In the genomic region with DNA sequence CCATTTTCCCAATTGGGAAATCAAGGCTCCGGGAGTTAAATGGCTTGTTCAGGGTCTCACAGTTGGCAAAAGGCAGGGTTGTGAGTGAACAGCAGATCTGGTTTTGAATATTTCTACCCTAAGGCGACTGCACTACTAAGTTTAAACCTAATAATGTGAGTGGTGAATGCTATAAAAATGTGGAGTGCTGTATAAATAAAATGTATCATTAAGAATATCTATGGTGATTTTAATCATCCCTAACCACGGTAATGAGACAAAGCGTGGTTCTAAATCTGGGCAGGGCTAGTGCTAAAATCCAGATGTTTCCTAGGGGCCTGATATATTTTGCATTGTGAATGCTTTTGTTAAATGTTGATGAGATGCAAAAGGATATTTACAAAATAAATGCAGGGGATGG, we compare ENCODE assay signal across 19 cellular contexts.
"Had no signal": no experiment of that assay in that cellular context is flagged by ENCODE, and none has a peak within 500 bp of the region (broad histone marks: within the 10 kb centered on the region; RNA-seq: fewer than 3 reads in every experiment).

No MANE protein-coding gene starts in this region.

- H3K36me3 Mint-ChIP-seq: activated naive CD8-positive, alpha-beta T cell treated with anti-CD3 and anti-CD28 coated beads, Interleukin-2, amount 10 ng/mL, durations not matched to agents 7 days and 5 days; natural killer cell treated with Interleukin-12 subunit alpha and Interleukin-12 subunit beta and Interleukin-15 and Interleukin-18, amount 100 ng/mL, for 72 hours had no signal

- H3K27ac Mint-ChIP-seq: activated CD4-positive, alpha-beta T cell treated with anti-CD3 and anti-CD28 coated beads, Interleukin-2, amount 10 ng/mL, durations not matched to agents 24 days and 14 days; activated CD8-positive, alpha-beta T cell treated with anti-CD3 and anti-CD28 coated beads, Interleukin-2, amount 10 ng/mL, durations not matched to agents 7 days and 5 days; activated naive CD8-positive, alpha-beta T cell treated with anti-CD3 and anti-CD28 coated beads, Interleukin-2, amount 10 ng/mL, durations not matched to agents 7 days and 5 days; activated T-cell treated with anti-CD3 and anti-CD28 coated beads, Interleukin-2, amount 50 U/mL, for 72 hours; effector memory CD8-positive, alpha-beta T cell; natural killer cell treated with Interleukin-12 subunit alpha and Interleukin-12 subunit beta and Interleukin-15 and Interleukin-18, amount 100 ng/mL, for 72 hours; stimulated activated naive CD8-positive, alpha-beta T cell treated with anti-CD3 and anti-CD28 coated beads, Interleukin-15, Interleukin-2, amounts not matched to agents 100 ng/mL and 50 ng/mL, for 24 hours had no signal

- DNase-seq: activated CD4-positive, alpha-beta T cell treated with anti-CD3 and anti-CD28 coated beads, Interleukin-2, amount 10 ng/mL, durations not matched to agents 24 days and 14 days; activated CD4-positive, CD25-positive, alpha-beta regulatory T cell; activated CD8-positive, alpha-beta memory T cell treated with anti-CD3 and anti-CD28 coated beads, Interleukin-2, amount 50 U/mL, for 4 hours; activated CD8-positive, alpha-beta T cell treated with anti-CD3 and anti-CD28 coated beads, Interleukin-2, amount 10 ng/mL, durations not matched to agents 7 days and 5 days; activated naive CD8-positive, alpha-beta T cell treated with anti-CD3 and anti-CD28 coated beads, Interleukin-2, amount 10 ng/mL, durations not matched to agents 7 days and 5 days; activated T-cell treated with anti-CD3 and anti-CD28 coated beads, Interleukin-2, amount 50 U/mL, for 72 hours; brain microvascular endothelial cell; cerebellar nuclear complex; dermis blood vessel endothelial cell; effector memory CD8-positive, alpha-beta T cell; erythroblast; hypothalamus; kidney; mesenchymal stem cell; psoas muscle; testis had no signal

- H3K4me3 ChIP-seq: psoas muscle, spleen, testis had no signal

- H3K9me3 Mint-ChIP-seq: activated CD4-positive, alpha-beta T cell treated with anti-CD3 and anti-CD28 coated beads, Interleukin-2, amount 10 ng/mL, durations not matched to agents 24 days and 14 days; activated naive CD8-positive, alpha-beta T cell treated with anti-CD3 and anti-CD28 coated beads, Interleukin-2, amount 10 ng/mL, durations not matched to agents 7 days and 5 days; activated T-cell treated with anti-CD3 and anti-CD28 coated beads, Interleukin-2, amount 50 U/mL, for 72 hours; effector memory CD8-positive, alpha-beta T cell; natural killer cell treated with Interleukin-12 subunit alpha and Interleukin-12 subunit beta and Interleukin-15 and Interleukin-18, amount 100 ng/mL, for 72 hours; stimulated activated naive CD8-positive, alpha-beta T cell treated with anti-CD3 and anti-CD28 coated beads, Interleukin-15, Interleukin-2, amounts not matched to agents 100 ng/mL and 50 ng/mL, for 24 hours had no signal

- ATAC-seq: activated CD8-positive, alpha-beta T cell treated with anti-CD3 and anti-CD28 coated beads, Interleukin-2, amount 10 ng/mL, durations not matched to agents 7 days and 5 days; activated T-cell treated with anti-CD3 and anti-CD28 coated beads, Interleukin-2, amount 50 U/mL, for 72 hours; effector memory CD8-positive, alpha-beta T cell; natural killer cell treated with Interleukin-12 subunit alpha and Interleukin-12 subunit beta and Interleukin-15 and Interleukin-18, amount 100 ng/mL, for 72 hours; psoas muscle had no signal

- H3K27me3 ChIP-seq: testis had no signal

- H3K27ac ChIP-seq: brain microvascular endothelial cell, psoas muscle, spleen, testis had no signal

- H3K4me3 Mint-ChIP-seq: activated CD4-positive, alpha-beta T cell treated with anti-CD3 and anti-CD28 coated beads, Interleukin-2, amount 10 ng/mL, durations not matched to agents 24 days and 14 days; activated CD8-positive, alpha-beta T cell treated with anti-CD3 and anti-CD28 coated beads, Interleukin-2, amount 10 ng/mL, durations not matched to agents 7 days and 5 days; activated naive CD8-positive, alpha-beta T cell treated with anti-CD3 and anti-CD28 coated beads, Interleukin-2, amount 10 ng/mL, durations not matched to agents 7 days and 5 days; activated T-cell treated with anti-CD3 and anti-CD28 coated beads, Interleukin-2, amount 50 U/mL, for 72 hours; effector memory CD8-positive, alpha-beta T cell; natural killer cell treated with Interleukin-12 subunit alpha and Interleukin-12 subunit beta and Interleukin-15 and Interleukin-18, amount 100 ng/mL, for 72 hours; stimulated activated naive CD8-positive, alpha-beta T cell treated with anti-CD3 and anti-CD28 coated beads, Interleukin-15, Interleukin-2, amounts not matched to agents 100 ng/mL and 50 ng/mL, for 24 hours had no signal

- H3K9me3 ChIP-seq: psoas muscle, spleen, testis had no signal

- H3K27me3 Mint-ChIP-seq: activated CD4-positive, alpha-beta T cell treated with anti-CD3 and anti-CD28 coated beads, Interleukin-2, amount 10 ng/mL, durations not matched to agents 24 days and 14 days; activated naive CD8-positive, alpha-beta T cell treated with anti-CD3 and anti-CD28 coated beads, Interleukin-2, amount 10 ng/mL, durations not matched to agents 7 days and 5 days; effector memory CD8-positive, alpha-beta T cell; stimulated activated naive CD8-positive, alpha-beta T cell treated with anti-CD3 and anti-CD28 coated beads, Interleukin-15, Interleukin-2, amounts not matched to agents 100 ng/mL and 50 ng/mL, for 24 hours had no signal

- H3K36me3 ChIP-seq: brain microvascular endothelial cell, spleen had no signal

- H3K4me1 Mint-ChIP-seq: activated CD4-positive, alpha-beta T cell treated with anti-CD3 and anti-CD28 coated beads, Interleukin-2, amount 10 ng/mL, durations not matched to agents 24 days and 14 days; activated naive CD8-positive, alpha-beta T cell treated with anti-CD3 and anti-CD28 coated beads, Interleukin-2, amount 10 ng/mL, durations not matched to agents 7 days and 5 days had no signal

- H3K4me1 ChIP-seq: psoas muscle had no signal
